25 cellular contexts compared by ENCODE assay signal in the genomic region with DNA sequence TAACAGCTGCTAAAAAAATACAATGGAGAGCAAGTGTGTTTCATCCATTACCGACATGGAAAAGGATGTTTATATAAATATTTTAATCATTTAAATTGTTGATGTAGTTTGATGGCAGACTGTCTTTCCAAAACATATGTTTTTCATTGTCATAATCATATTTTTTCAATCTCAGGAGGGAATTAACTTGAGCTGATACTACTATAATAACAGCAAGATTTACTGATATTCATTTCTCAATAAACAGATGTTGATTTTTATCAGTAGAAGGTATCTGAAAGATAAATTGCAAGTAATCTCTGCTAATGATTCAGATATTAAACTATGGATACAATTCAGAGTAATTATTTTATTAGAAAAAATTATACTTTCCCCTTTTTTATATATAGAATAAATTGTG.
DNase-seq lines count a peak whose midpoint lies in the region; ATAC-seq, FAIRE-seq and TF ChIP-seq lines count a peak whose summit lies in the region.
"Had no signal": no experiment of that assay in that cellular context is flagged by ENCODE, and none has a peak within 500 bp of the region (broad histone marks: within the 10 kb centered on the region; RNA-seq: fewer than 3 reads in every experiment).

No MANE protein-coding gene starts in this region.

- H3K36me3 ChIP-seq in transverse colon: no peaks in the 10 kb centered on the region
- H3K36me3 ChIP-seq: BE2C, BLaER1 had no signal

- 70 to 73% methylated on average over 1 of the region's 1 CpG for WGBS in transverse colon (ENCODE audit: low coverage in 1 of 2), 2 donors

- peaks cover 0 to under 1% of the 10 kb centered on the region in 2 donors for H3K9me3 ChIP-seq in transverse colon
- H3K9me3 ChIP-seq: BE2C, BLaER1 had no signal

- in situ Hi-C loops in transverse colon (cut with MboI; ENCODE audit: low pct_ligation_motif_present in 1 of 4, low pct_unique_long_range_greater_than_20kb in 1 of 4, low sequenced_read_pairs in 3 of 4): no loop called here

- TF ChIP-seq POLR2A in transverse colon (IDR thresholded peaks at IDR 0.05): no peak

- TF ChIP-seq CTCF in 22Rv1 (IDR thresholded peaks at IDR 0.05) (no peak), transverse colon (IDR thresholded peaks at IDR 0.05) (no peak)

- TF ChIP-seq EP300 in transverse colon (IDR thresholded peaks at IDR 0.05; ENCODE audit: low read depth): no peak

- ATAC-seq in SK-N-SH treated with all-trans-retinoic acid at 6 μM for 48 hours (no peak), HG02884 (IDR thresholded peaks at IDR 0.05; ENCODE audit: unreplicated experiment) (no peak)
- ATAC-seq: GM12878 had no signal

- DNase-seq in frontal cortex (ENCODE audit: low spot score in 2 of 2) (no peak), transverse colon (no peak)
- DNase-seq: 8988T; ACHN; BE2C; C1 segment of cervical spinal cord; CD4-positive, alpha-beta memory T cell; CD4-positive, CD25-positive, alpha-beta regulatory T cell; CD8-positive, alpha-beta memory T cell; COR-L47; DMS 273 treated with DMSO at 0.1 percent for 48 hours; DMS153; DMS53; DMS79; DND-41; EL; GDM1 had no signal

- intact Hi-C loops in transverse colon (cut with DNase I; ENCODE audit: low total_unique reads): no loop called here

- peak overlapping the region; percentile 93 for H3K27ac ChIP-seq in 22Rv1
- no peak overlapping the region for H3K27ac ChIP-seq in transverse colon
- H3K27ac ChIP-seq: BLaER1 had no signal

- FAIRE-seq in frontal cortex (lab: Jason Lieb, UNC): peak; percentile 36
- FAIRE-seq: A204.1, GM12878, GM12892, GM18507 had no signal

- no peak overlapping the region for H3K4me3 ChIP-seq in transverse colon
- H3K4me3 ChIP-seq: BLaER1, GM12878 had no signal

- H3K27me3 ChIP-seq in transverse colon: no peaks in the 10 kb centered on the region
- H3K27me3 ChIP-seq: BE2C, BLaER1 had no signal

- H3K4me1 ChIP-seq in transverse colon: no peaks in the 10 kb centered on the region
- H3K4me1 ChIP-seq: BE2C, BLaER1 had no signal

TF ChIP-seq in SK-N-SH treated with all-trans-retinoic acid at 6 μM for 48 hours, 23 proteins besides CTCF, POLR2A, EP300 and RAD21:
- TF ChIP-seq TSHZ2 (CRISPR knock-in tag; IDR thresholded peaks at IDR 0.05) (peak; percentile 31; the same call in 1 of the 2 replicates), GLIS3 (CRISPR knock-in tag; IDR thresholded peaks at IDR 0.05) (no peak), ZC3H10 (CRISPR knock-in tag; IDR thresholded peaks at IDR 0.05) (no peak), TCF4 (CRISPR knock-in tag; IDR thresholded peaks at IDR 0.05; ENCODE audit: borderline replicate concordance) (peak; percentile 95), ARNTL (CRISPR knock-in tag; IDR thresholded peaks at IDR 0.05; ENCODE audit: borderline replicate concordance, low read depth) (no peak), ZFP30 (CRISPR knock-in tag; IDR thresholded peaks at IDR 0.05) (no peak)
